ENCODE assay signal across 7 cellular contexts in genomic region chr11:17730608-17731462, GRCh38. TPM values are rescaled to one million over a fixed set of nuclear protein-coding genes. Genes with fewer than 3 reads are reported as not detected.
DNase-seq lines count a peak whose midpoint lies in the region; ATAC-seq and TF ChIP-seq lines count a peak whose summit lies in the region.

No MANE protein-coding gene starts in this region.

- peak; percentile 85 for ATAC-seq in GM18502 (IDR thresholded peaks at IDR 0.05; ENCODE audit: poor library complexity, unreplicated experiment)
- ATAC-seq in HG02885 (IDR thresholded peaks at IDR 0.05; ENCODE audit: poor library complexity, unreplicated experiment), result peak; percentile 84
- peak; percentile 87 to 88 for ATAC-seq in gastrocnemius medialis

- H3K27me3 ChIP-seq in right atrium auricular region, result peaks cover 0 to 2% of the 10 kb centered on the region in 2 donors
- peaks cover 3 to 5% (median 4%) of the 10 kb centered on the region in 3 donors for H3K27me3 ChIP-seq in gastrocnemius medialis

- no peak for TF ChIP-seq POLR2A in gastrocnemius medialis (IDR thresholded peaks at IDR 0.05)

- no peaks in the 10 kb centered on the region for H3K9me3 ChIP-seq in right atrium auricular region
- no peaks in the 10 kb centered on the region for H3K9me3 ChIP-seq in gastrocnemius medialis

- H3K4me3 ChIP-seq in right atrium auricular region, result no peak overlapping the region
- no peak overlapping the region for H3K4me3 ChIP-seq in gastrocnemius medialis

- intact Hi-C loops in gastrocnemius medialis (cut with DNase I; ENCODE audit: low total_unique reads), result loop anchor here (1.0 to 5.0 kb wide), 4 partner anchors 66 to 248 kb away; no protein-coding TSS in a partner anchor

- H3K27ac ChIP-seq in right atrium auricular region (no peak overlapping the region), gastrocnemius medialis (peak overlapping the region; percentile 2 to 71 (median 34))

- H3K36me3 ChIP-seq in right atrium auricular region (no peaks in the 10 kb centered on the region), gastrocnemius medialis (no peaks in the 10 kb centered on the region)

- H3K4me1 ChIP-seq in right atrium auricular region, result peaks cover 0 to 18% of the 10 kb centered on the region in 2 donors
- H3K4me1 ChIP-seq in gastrocnemius medialis, result peaks cover 9 to 15% of the 10 kb centered on the region in 2 donors

- DNase-seq in NCI-H1694 treated with DMSO at 0.1 percent for 48 hours (lab: John Stamatoyannopoulos, UW) (peak; percentile 64), T follicular helper cell (ENCODE audit: low read depth) (peak; percentile 25), anterior cingulate cortex (lab: John Stamatoyannopoulos, UW) (peak in 57 of 58 donors; percentile 33 to 91 (median 75)), right atrium auricular region (ENCODE audit: low spot score) (peak; percentile 79), gastrocnemius medialis (peak; percentile 64 to 90)

- TF ChIP-seq CTCF in right atrium auricular region (IDR thresholded peaks at IDR 0.05), result peak; percentile 63 to 89
- TF ChIP-seq CTCF in gastrocnemius medialis (IDR thresholded peaks at IDR 0.05 in 4 of 5, conservative IDR thresholded peaks at IDR 0.05 in 1 of 5), result peak; percentile 75 to 92 (median 87)

- in situ Hi-C loops in gastrocnemius medialis (cut with MboI; ENCODE audit: low sequenced_read_pairs in 4 of 4), result loop anchor here (5.0 to 10.0 kb wide), 4 partner anchors 134 to 254 kb away; no protein-coding TSS in a partner anchor

RNA-seq across cellular contexts. Expression of gene KCNC1, which starts 3.7 kb away (rescaled TPM):
- total RNA-seq in right atrium auricular region, result not detected
- total RNA-seq in gastrocnemius medialis, result under 1 TPM; 0.03 to 0.53 (median 0.15) TPM

RNA-seq across cellular contexts. Expression of gene MYOD1, which starts 11.5 kb away (rescaled TPM):
- total RNA-seq in right atrium auricular region, result not detected
- total RNA-seq in gastrocnemius medialis, result 10 to 100 TPM in 2 of 4 donors, 1 to 10 TPM in 2; 3.5 to 20.6 (median 10.4) TPM

Comparison
In these comparisons a context has a peak if more than half of its experiments do, and no peak if none do; other contexts are left out.
1. DNase-seq: peak in every context shown above with its lines; median percentile 79 in right atrium auricular region; 77 in gastrocnemius medialis; 75 in anterior cingulate cortex; 64 in NCI-H1694 treated with DMSO at 0.1 percent for 48 hours; 25 in T follicular helper cell.
2. H3K27ac ChIP-seq: peak in gastrocnemius medialis (4 of 4); none in right atrium auricular region (0 of 2).
3. RNA of gene MYOD1, which starts 11.5 kb away (total RNA-seq): 3.5 to 20.6 TPM in gastrocnemius medialis; not detected in right atrium auricular region; every median in the first group is over 4 times any median in the second.
4. Peak in every context shown above with its lines, with median percentiles within 50 percentile points of each other: ATAC-seq.